ENCODE assay signal across 1 cellular context in the genomic region with DNA sequence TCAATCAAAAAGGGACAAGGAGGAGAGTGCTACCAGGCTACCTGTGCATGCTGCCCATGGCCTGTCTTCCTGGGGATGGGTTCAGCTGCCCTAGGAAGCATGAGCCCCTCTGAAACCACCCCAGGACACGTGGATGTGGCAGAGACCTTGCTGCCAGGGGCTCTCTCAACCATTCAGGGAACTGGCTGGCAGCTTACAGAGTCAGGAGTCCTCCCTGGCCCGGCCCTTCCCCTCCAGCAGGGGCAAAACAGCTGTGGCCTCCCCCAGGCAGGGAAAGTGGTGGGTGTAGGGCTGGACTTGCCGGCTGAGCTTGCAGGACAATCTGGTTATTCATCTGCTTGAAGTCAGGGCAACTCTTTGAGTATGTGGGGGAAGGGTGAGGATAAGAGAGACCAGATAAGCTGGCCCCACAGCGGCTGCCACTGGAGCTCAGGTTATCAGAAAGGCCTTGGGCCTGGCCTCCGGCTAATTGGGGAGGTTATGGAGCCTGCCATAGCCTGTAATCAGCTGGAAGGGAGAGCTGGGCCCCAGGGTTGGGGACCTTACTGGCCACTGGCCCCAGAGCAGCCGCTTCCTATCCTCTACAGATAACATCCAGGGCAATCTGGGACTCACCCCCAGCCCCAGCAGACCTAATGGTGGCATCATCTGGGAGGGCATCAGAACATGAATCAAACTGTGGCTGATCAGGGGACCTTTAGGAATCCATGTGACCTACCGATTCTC.
TF ChIP-seq lines count a peak whose summit lies in the region.

No MANE protein-coding gene starts in this region.

TF ChIP-seq in HepG2, 621 proteins besides CTCF, POLR2A, EP300 and RAD21 (continued from another document and continues in another):
- TF ChIP-seq ZNF580 (CRISPR knock-in tag; IDR thresholded peaks at IDR 0.05; ENCODE audit: borderline replicate concordance, low read depth) (no peak; the same call in 1 of the 2 replicates), KDM6A (CRISPR knock-in tag; IDR thresholded peaks at IDR 0.05; ENCODE audit: low read depth) (peak; percentile 54), GPN1 (CRISPR knock-in tag; IDR thresholded peaks at IDR 0.05; ENCODE audit: borderline replicate concordance) (no peak), ZNF546 (CRISPR knock-in tag; conservative IDR thresholded peaks at IDR 0.05) (0 out of 2 replicates have a peak, but pooled peaks have one; percentile 64), ZFP41 (CRISPR knock-in tag; IDR thresholded peaks at IDR 0.05; ENCODE audit: borderline replicate concordance) (no peak), CBFB (CRISPR knock-in tag; IDR thresholded peaks at IDR 0.05) (no peak), CHD4 (IDR thresholded peaks at IDR 0.05; ENCODE audit: borderline replicate concordance, low read length) (peak; percentile 82), RBM22 (optimal IDR thresholded peaks at IDR 0.05; ENCODE audit: low read length) (peak; percentile 42), GTF3A (CRISPR knock-in tag; conservative IDR thresholded peaks at IDR 0.05) (peak; percentile 92; the same call in 1 of the 2 replicates), ZSCAN5A (CRISPR knock-in tag; IDR thresholded peaks at IDR 0.05; ENCODE audit: borderline replicate concordance) (0 out of 2 replicates have a peak, but pooled peaks have one; percentile 47), ZNF460 (CRISPR knock-in tag; IDR thresholded peaks at IDR 0.05; ENCODE audit: borderline replicate concordance) (no peak), ZNF30 (CRISPR knock-in tag; IDR thresholded peaks at IDR 0.05) (no peak), KLF12 (CRISPR knock-in tag; IDR thresholded peaks at IDR 0.05; ENCODE audit: borderline replicate concordance) (no peak; the same call in 1 of the 2 replicates), ZNF296 (CRISPR knock-in tag; conservative IDR thresholded peaks at IDR 0.05) (no peak), ZNF33A (CRISPR knock-in tag; IDR thresholded peaks at IDR 0.05; ENCODE audit: borderline replicate concordance) (no peak), ZNF101 (CRISPR knock-in tag; IDR thresholded peaks at IDR 0.05; ENCODE audit: borderline replicate concordance, low read depth) (no peak), TBL1XR1 (IDR thresholded peaks at IDR 0.05; ENCODE audit: borderline replicate concordance, low read length, partially characterized antibody) (no peak), ZNF672 (CRISPR knock-in tag; IDR thresholded peaks at IDR 0.05) (0 out of 2 replicates have a peak, but pooled peaks have one; percentile 44), JUN (CRISPR knock-in tag; IDR thresholded peaks at IDR 0.05) (peak; percentile 46; the same call in 1 of the 2 replicates), ARID2 (CRISPR knock-in tag; IDR thresholded peaks at IDR 0.05; ENCODE audit: borderline replicate concordance) (no peak), TFE3 (CRISPR knock-in tag; IDR thresholded peaks at IDR 0.05) (no peak), ZNF644 (CRISPR knock-in tag; IDR thresholded peaks at IDR 0.05; ENCODE audit: low read depth) (peak; percentile 73; the same call in 1 of the 2 replicates), POGK (CRISPR knock-in tag; conservative IDR thresholded peaks at IDR 0.05) (peak; percentile 57; the same call in 1 of the 2 replicates), RBAK (CRISPR knock-in tag; IDR thresholded peaks at IDR 0.05) (no peak), TIGD3 (CRISPR knock-in tag; IDR thresholded peaks at IDR 0.05; ENCODE audit: borderline replicate concordance) (no peak), ZNF747 (CRISPR knock-in tag; IDR thresholded peaks at IDR 0.05; ENCODE audit: borderline replicate concordance) (no peak; the same call in none of the 2 replicates), MTF2 (CRISPR knock-in tag; IDR thresholded peaks at IDR 0.05; ENCODE audit: borderline replicate concordance) (no peak), NR2C2 (CRISPR knock-in tag; IDR thresholded peaks at IDR 0.05; ENCODE audit: borderline replicate concordance) (no peak), ZC3H13 (CRISPR knock-in tag; IDR thresholded peaks at IDR 0.05) (0 out of 2 replicates have a peak, but pooled peaks have one; percentile 54), POLR2AphosphoS5 (IDR thresholded peaks at IDR 0.05; ENCODE audit: low read depth, low read length) (no peak), TOE1 (CRISPR knock-in tag; IDR thresholded peaks at IDR 0.05) (peak; percentile 70; the same call in 1 of the 2 replicates), NAIF1 (CRISPR knock-in tag; IDR thresholded peaks at IDR 0.05; ENCODE audit: borderline replicate concordance) (no peak), ZNF713 (CRISPR knock-in tag; IDR thresholded peaks at IDR 0.05) (no peak), ZNF121 (CRISPR knock-in tag; IDR thresholded peaks at IDR 0.05) (peak; percentile 81), EEA1 (CRISPR knock-in tag; IDR thresholded peaks at IDR 0.05; ENCODE audit: borderline replicate concordance) (no peak), FOSL2 (CRISPR knock-in tag; IDR thresholded peaks at IDR 0.05) (peak; percentile 44; the same call in 1 of the 2 replicates)
- TF ChIP-seq, protein P1, sequence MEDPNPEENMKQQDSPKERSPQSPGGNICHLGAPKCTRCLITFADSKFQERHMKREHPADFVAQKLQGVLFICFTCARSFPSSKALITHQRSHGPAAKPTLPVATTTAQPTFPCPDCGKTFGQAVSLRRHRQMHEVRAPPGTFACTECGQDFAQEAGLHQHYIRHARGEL (CRISPR knock-in tag; IDR thresholded peaks at IDR 0.05) = no peak
- TF ChIP-seq, protein P2, sequence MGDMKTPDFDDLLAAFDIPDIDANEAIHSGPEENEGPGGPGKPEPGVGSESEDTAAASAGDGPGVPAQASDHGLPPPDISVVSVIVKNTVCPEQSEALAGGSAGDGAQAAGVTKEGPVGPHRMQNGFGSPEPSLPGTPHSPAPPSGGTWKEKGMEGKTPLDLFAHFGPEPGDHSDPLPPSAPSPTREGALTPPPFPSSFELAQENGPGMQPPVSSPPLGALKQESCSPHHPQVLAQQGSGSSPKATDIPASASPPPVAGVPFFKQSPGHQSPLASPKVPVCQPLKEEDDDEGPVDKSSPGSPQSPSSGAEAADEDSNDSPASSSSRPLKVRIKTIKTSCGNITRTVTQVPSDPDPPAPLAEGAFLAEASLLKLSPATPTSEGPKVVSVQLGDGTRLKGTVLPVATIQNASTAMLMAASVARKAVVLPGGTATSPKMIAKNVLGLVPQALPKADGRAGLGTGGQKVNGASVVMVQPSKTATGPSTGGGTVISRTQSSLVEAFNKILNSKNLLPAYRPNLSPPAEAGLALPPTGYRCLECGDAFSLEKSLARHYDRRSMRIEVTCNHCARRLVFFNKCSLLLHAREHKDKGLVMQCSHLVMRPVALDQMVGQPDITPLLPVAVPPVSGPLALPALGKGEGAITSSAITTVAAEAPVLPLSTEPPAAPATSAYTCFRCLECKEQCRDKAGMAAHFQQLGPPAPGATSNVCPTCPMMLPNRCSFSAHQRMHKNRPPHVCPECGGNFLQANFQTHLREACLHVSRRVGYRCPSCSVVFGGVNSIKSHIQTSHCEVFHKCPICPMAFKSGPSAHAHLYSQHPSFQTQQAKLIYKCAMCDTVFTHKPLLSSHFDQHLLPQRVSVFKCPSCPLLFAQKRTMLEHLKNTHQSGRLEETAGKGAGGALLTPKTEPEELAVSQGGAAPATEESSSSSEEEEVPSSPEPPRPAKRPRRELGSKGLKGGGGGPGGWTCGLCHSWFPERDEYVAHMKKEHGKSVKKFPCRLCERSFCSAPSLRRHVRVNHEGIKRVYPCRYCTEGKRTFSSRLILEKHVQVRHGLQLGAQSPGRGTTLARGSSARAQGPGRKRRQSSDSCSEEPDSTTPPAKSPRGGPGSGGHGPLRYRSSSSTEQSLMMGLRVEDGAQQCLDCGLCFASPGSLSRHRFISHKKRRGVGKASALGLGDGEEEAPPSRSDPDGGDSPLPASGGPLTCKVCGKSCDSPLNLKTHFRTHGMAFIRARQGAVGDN (CRISPR knock-in tag; IDR thresholded peaks at IDR 0.05) = peak; percentile 93
- TF ChIP-seq, protein P3, sequence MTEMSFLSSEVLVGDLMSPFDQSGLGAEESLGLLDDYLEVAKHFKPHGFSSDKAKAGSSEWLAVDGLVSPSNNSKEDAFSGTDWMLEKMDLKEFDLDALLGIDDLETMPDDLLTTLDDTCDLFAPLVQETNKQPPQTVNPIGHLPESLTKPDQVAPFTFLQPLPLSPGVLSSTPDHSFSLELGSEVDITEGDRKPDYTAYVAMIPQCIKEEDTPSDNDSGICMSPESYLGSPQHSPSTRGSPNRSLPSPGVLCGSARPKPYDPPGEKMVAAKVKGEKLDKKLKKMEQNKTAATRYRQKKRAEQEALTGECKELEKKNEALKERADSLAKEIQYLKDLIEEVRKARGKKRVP (CRISPR knock-in tag; IDR thresholded peaks at IDR 0.05) = no peak
- TF ChIP-seq, protein P4, sequence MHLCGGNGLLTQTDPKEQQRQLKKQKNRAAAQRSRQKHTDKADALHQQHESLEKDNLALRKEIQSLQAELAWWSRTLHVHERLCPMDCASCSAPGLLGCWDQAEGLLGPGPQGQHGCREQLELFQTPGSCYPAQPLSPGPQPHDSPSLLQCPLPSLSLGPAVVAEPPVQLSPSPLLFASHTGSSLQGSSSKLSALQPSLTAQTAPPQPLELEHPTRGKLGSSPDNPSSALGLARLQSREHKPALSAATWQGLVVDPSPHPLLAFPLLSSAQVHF (CRISPR knock-in tag; IDR thresholded peaks at IDR 0.05) = no peak
- TF ChIP-seq, protein P5, sequence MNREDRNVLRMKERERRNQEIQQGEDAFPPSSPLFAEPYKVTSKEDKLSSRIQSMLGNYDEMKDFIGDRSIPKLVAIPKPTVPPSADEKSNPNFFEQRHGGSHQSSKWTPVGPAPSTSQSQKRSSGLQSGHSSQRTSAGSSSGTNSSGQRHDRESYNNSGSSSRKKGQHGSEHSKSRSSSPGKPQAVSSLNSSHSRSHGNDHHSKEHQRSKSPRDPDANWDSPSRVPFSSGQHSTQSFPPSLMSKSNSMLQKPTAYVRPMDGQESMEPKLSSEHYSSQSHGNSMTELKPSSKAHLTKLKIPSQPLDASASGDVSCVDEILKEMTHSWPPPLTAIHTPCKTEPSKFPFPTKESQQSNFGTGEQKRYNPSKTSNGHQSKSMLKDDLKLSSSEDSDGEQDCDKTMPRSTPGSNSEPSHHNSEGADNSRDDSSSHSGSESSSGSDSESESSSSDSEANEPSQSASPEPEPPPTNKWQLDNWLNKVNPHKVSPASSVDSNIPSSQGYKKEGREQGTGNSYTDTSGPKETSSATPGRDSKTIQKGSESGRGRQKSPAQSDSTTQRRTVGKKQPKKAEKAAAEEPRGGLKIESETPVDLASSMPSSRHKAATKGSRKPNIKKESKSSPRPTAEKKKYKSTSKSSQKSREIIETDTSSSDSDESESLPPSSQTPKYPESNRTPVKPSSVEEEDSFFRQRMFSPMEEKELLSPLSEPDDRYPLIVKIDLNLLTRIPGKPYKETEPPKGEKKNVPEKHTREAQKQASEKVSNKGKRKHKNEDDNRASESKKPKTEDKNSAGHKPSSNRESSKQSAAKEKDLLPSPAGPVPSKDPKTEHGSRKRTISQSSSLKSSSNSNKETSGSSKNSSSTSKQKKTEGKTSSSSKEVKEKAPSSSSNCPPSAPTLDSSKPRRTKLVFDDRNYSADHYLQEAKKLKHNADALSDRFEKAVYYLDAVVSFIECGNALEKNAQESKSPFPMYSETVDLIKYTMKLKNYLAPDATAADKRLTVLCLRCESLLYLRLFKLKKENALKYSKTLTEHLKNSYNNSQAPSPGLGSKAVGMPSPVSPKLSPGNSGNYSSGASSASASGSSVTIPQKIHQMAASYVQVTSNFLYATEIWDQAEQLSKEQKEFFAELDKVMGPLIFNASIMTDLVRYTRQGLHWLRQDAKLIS (CRISPR knock-in tag; IDR thresholded peaks at IDR 0.05) = no peak
